In the genomic region with DNA sequence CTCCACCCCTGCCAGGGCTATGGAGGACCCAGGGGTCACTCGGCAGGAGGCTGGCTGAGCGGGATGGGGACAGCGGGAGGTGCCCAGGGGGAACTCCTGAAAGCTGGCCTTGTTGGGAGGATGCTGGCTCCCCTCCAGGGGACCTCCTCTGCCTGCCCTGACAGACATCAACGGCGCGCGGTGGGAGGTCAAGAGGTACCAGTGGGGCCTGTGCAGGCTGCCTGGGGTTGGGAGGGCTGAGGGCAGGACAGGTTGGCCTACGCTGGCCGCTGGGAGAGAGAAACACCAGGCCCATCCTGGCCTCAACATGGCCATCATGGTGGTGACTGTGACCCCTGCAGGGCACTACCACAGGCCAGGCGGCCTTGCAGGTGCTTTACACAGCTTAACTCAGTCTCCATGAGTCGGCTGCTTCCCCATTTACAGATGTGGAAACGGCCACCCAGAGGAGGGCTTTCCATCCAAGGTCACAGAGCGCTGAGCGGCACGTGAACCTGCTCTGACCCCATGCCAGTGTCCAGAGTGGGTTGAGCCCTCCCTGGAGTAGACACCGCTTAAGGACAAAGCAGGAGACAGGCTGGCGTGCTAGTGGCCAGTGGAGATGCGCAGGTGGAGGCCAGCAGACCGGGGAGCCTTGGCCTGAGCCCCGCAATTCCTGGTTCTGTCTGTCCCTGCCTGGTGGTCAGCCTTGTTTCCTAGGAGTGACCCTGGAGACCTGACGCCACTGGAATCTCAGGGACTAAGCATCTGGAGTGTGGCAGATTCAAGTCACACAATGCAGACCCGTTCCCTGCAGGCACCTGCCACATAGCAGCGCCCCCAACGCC, we compare ENCODE assay signal across 28 cellular contexts. TPM values are rescaled to one million over a fixed set of nuclear protein-coding genes. Genes with fewer than 3 reads are reported as not detected.
A peak's percentile ranks its signal among the peaks of the same experiment; 100 is the strongest.
DNase-seq lines count a peak whose midpoint lies in the region; ATAC-seq and TF ChIP-seq lines count a peak whose summit lies in the region.
"Had no signal": no experiment of that assay in that cellular context is flagged by ENCODE, and none has a peak within 500 bp of the region (broad histone marks: within the 10 kb centered on the region; RNA-seq: fewer than 3 reads in every experiment).

No MANE protein-coding gene starts in this region.

- peaks cover 40% of the 10 kb centered on the region for H3K4me1 ChIP-seq in left ventricle myocardium inferior
- peaks cover 23% of the 10 kb centered on the region for H3K4me1 ChIP-seq in upper lobe of right lung
- H3K4me1 ChIP-seq: foreskin keratinocyte, HAP-1 had no signal

- POLR2A ChIA-PET in GM10248 (lab: Yijun Ruan, JAX): no interaction called here

- DNase-seq in Right ventricle myocardium superior (peak; percentile 32), left ventricle myocardium inferior (no peak), left cardiac atrium (peak; percentile 20), mesenteric fat pad (ENCODE audit: low spot score) (peak; percentile 82), upper lobe of right lung (peak; percentile 59), MG63 (no peak), GM10248 (ENCODE audit: extremely low spot score) (no peak)
- DNase-seq in activated CD4-positive, CD25-positive, alpha-beta regulatory T cell (lab: John Stamatoyannopoulos, UW): no peak
- DNase-seq: activated B cell treated with CpG ODN at 0.5 μM for 24 hours; activated CD4-positive, alpha-beta T cell treated with anti-CD3 and anti-CD28 coated beads, Interleukin-2, amount 50 U/mL, for 1 hour; activated gamma-delta T cell treated with Interleukin-2 at 50 U/mL for 16 hours; activated T-cell treated with anti-CD3 and anti-CD28 coated beads, Interleukin-2, amount 50 U/mL, for 1 hour; esophagus squamous epithelium; foreskin keratinocyte; IMR-90; NCI-H1092; NCI-H1694; NCI-H446 treated with DMSO at 0.1 percent for 48 hours; retina; SJCRH30; stimulated activated CD4-positive, alpha-beta T cell treated with anti-CD3 and anti-CD28 coated beads, Interleukin-2, amount 100 ng/mL, for 48 hours; stomach had no signal

- ATAC-seq in Right ventricle myocardium superior (ENCODE audit: poor library complexity) (no peak), left cardiac atrium (no peak), upper lobe of right lung (no peak)
- ATAC-seq: body of pancreas, foreskin keratinocyte, heart left ventricle had no signal

- intact Hi-C loops in Right ventricle myocardium superior (cut with DNase I): no loop called here
- intact Hi-C loops in left ventricle myocardium inferior (cut with micrococcal nuclease): no loop called here
- intact Hi-C loops in left cardiac atrium (cut with DNase I): loop anchor here (10.0 kb wide), 2 partner anchors 96 to 256 kb away; a partner anchor contains a TSS
- intact Hi-C loops in upper lobe of right lung (cut with DNase I): no loop called here

- H3K27me3 ChIP-seq in left ventricle myocardium inferior (ENCODE audit: low read depth) (no peaks in the 10 kb centered on the region), upper lobe of right lung (no peaks in the 10 kb centered on the region), MG63 (no peaks in the 10 kb centered on the region)
- H3K27me3 ChIP-seq: BLaER1, body of pancreas, esophagus squamous epithelium, foreskin keratinocyte, heart left ventricle, ovary, SJCRH30, stomach, thyroid gland had no signal

- no peak overlapping the region for H3K4me3 ChIP-seq in left ventricle myocardium inferior
- no peak overlapping the region for H3K4me3 ChIP-seq in upper lobe of right lung
- H3K4me3 ChIP-seq in MG63: no peak overlapping the region
- H3K4me3 ChIP-seq: BLaER1, body of pancreas, esophagus squamous epithelium, HAP-1, heart left ventricle, ovary, SJCRH30, stomach, thyroid gland had no signal

- CTCF ChIA-PET in GM10248 (lab: Yijun Ruan, JAX): interaction anchor here (1.8 kb wide), 1 partner anchor 19 kb away, joined by 4 read pairs; no protein-coding TSS in a partner anchor

- no peak overlapping the region for H3K27ac ChIP-seq in left ventricle myocardium inferior (replicated peaks)
- no peak overlapping the region for H3K27ac ChIP-seq in upper lobe of right lung
- H3K27ac ChIP-seq: BLaER1, body of pancreas, esophagus squamous epithelium, foreskin keratinocyte, heart left ventricle, ovary, SJCRH30, stomach, thyroid gland had no signal

- H3K9me3 ChIP-seq in left ventricle myocardium inferior (replicated peaks) (no peaks in the 10 kb centered on the region), upper lobe of right lung (no peaks in the 10 kb centered on the region), MG63 (no peaks in the 10 kb centered on the region)
- H3K9me3 ChIP-seq: BLaER1, body of pancreas, esophagus squamous epithelium, HAP-1, heart left ventricle, ovary, SJCRH30, stomach, thyroid gland had no signal

- no peaks in the 10 kb centered on the region for H3K36me3 ChIP-seq in left ventricle myocardium inferior
- no peaks in the 10 kb centered on the region for H3K36me3 ChIP-seq in upper lobe of right lung
- no peaks in the 10 kb centered on the region for H3K36me3 ChIP-seq in MG63
- H3K36me3 ChIP-seq: BLaER1, HAP-1, heart left ventricle, ovary, SJCRH30, thyroid gland had no signal

- no peak for TF ChIP-seq CTCF in left ventricle myocardium inferior (IDR thresholded peaks at IDR 0.05; ENCODE audit: borderline replicate concordance)
- TF ChIP-seq CTCF in upper lobe of right lung (IDR thresholded peaks at IDR 0.05): no peak
- TF ChIP-seq CTCF in GM10248 (IDR thresholded peaks at IDR 0.05; ENCODE audit: control extremely low read depth, extremely low read depth, low read depth, missing control alignments): no peak

RNA-seq across cellular contexts. Expression of a gene that starts 27.6 kb away (rescaled TPM):
- 16.1 TPM for total RNA-seq in Right ventricle myocardium superior
- 13.0 TPM for total RNA-seq in left ventricle myocardium inferior
- 10 to 100 TPM; 16.6 to 21.0 TPM for total RNA-seq in left cardiac atrium
- total RNA-seq in mesenteric fat pad: 33.0 TPM
- total RNA-seq in upper lobe of right lung: 32.3 TPM
- 21.2 and 42.1 TPM in 2 replicates for total RNA-seq in MG63 (2014; rRNA removed; shearing (Covaris generic); ENCODE audit: low replicate concordance)

Comparison
In these comparisons a context has a peak if more than half of its experiments do, and no peak if none do; other contexts are left out.
1. DNase-seq: peak in Right ventricle myocardium superior (single experiment), left cardiac atrium (single experiment), mesenteric fat pad (single experiment) and upper lobe of right lung (single experiment); none in left ventricle myocardium inferior (single experiment), activated CD4-positive, CD25-positive, alpha-beta regulatory T cell (0 of 4), MG63 (single experiment) and GM10248 (single experiment).
2. intact Hi-C loops: an anchor here in left cardiac atrium (10.0 kb wide); none called in Right ventricle myocardium superior, left ventricle myocardium inferior and upper lobe of right lung.